ENCODE assay signal across 9 cellular contexts in the genomic region with DNA sequence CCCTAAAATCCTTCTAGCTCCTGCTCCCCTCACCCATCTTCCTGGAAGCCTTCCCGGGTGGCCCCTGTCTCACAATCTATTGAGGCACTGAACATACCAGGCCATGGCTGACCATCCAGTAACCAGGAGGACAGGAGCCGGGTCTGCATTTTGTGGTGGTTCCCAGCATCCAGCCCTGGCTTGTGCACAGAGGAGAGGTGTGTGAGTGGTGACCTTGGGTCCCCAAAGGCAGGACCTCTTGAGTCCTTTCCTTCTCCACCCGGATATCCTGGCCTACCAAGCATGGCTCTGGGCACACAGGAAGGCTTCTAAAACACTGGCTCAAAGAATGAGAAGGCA. TPM values are rescaled to one million over a fixed set of nuclear protein-coding genes. Genes with fewer than 3 reads are reported as not detected.
DNase-seq lines count a peak whose midpoint lies in the region; ATAC-seq and TF ChIP-seq lines count a peak whose summit lies in the region.
"Had no signal": no experiment of that assay in that cellular context is flagged by ENCODE, and none has a peak within 500 bp of the region (broad histone marks: within the 10 kb centered on the region; RNA-seq: fewer than 3 reads in every experiment).

No MANE protein-coding gene starts in this region.

- H3K27me3 ChIP-seq in CD8-positive, alpha-beta memory T cell (ENCODE audit: insufficient read depth, low read length, poor library complexity, severe bottlenecking) = no peaks in the 10 kb centered on the region
- H3K27me3 ChIP-seq in sigmoid colon = no peaks in the 10 kb centered on the region

- peaks cover 92 to 96% (median 93%) of the 10 kb centered on the region in 3 donors for H3K4me1 Mint-ChIP-seq in CD8-positive, alpha-beta memory T cell
- H3K4me1 Mint-ChIP-seq in effector memory CD8-positive, alpha-beta T cell (ENCODE audit: low read depth in 2 of 2) = peaks cover 77 to 82% of the 10 kb centered on the region in 2 donors

- H3K4me3 ChIP-seq in CD8-positive, alpha-beta memory T cell (ENCODE audit: low read length) = peak overlapping the region; percentile 80
- H3K4me3 ChIP-seq in OCI-LY7 (ENCODE audit: low read depth, low read length, poor library complexity, severe bottlenecking) (peak overlapping the region; percentile 97), sigmoid colon (no peak overlapping the region)

- peak overlapping the region; percentile 85 to 97 (median 91) for H3K4me3 Mint-ChIP-seq in CD8-positive, alpha-beta memory T cell
- peak overlapping the region; percentile 80 to 82 for H3K4me3 Mint-ChIP-seq in effector memory CD8-positive, alpha-beta T cell

- TF ChIP-seq CTCF in OCI-LY7 (conservative IDR thresholded peaks at IDR 0.05; ENCODE audit: low read length) = no peak
- no peak for TF ChIP-seq CTCF in sigmoid colon (IDR thresholded peaks at IDR 0.05)

- ATAC-seq in effector memory CD8-positive, alpha-beta T cell (replicated peaks) = no peak
- ATAC-seq in HG02885 (IDR thresholded peaks at IDR 0.05; ENCODE audit: poor library complexity, unreplicated experiment) = no peak
- no peak for ATAC-seq in HG02571 (IDR thresholded peaks at IDR 0.05; ENCODE audit: unreplicated experiment)
- ATAC-seq in HG03469 (IDR thresholded peaks at IDR 0.05; ENCODE audit: unreplicated experiment) = no peak

- peaks cover 97% of the 10 kb centered on the region for H3K4me1 ChIP-seq in CD8-positive, alpha-beta memory T cell (ENCODE audit: insufficient read depth, low read length)
- H3K4me1 ChIP-seq in OCI-LY7 (ENCODE audit: insufficient read depth, low read length, poor library complexity, severe bottlenecking) (peaks cover 97% of the 10 kb centered on the region), sigmoid colon (peaks cover 0 to 77% (median 68%) of the 10 kb centered on the region in 4 donors)

- H3K9me3 Mint-ChIP-seq in CD8-positive, alpha-beta memory T cell = no peaks in the 10 kb centered on the region
- no peaks in the 10 kb centered on the region for H3K9me3 Mint-ChIP-seq in effector memory CD8-positive, alpha-beta T cell

- peak overlapping the region; percentile 92 to 99 (median 98) for H3K27ac Mint-ChIP-seq in CD8-positive, alpha-beta memory T cell
- peak overlapping the region; percentile 82 to 90 for H3K27ac Mint-ChIP-seq in effector memory CD8-positive, alpha-beta T cell

- peak overlapping the region; percentile 12 for H3K27ac ChIP-seq in CD8-positive, alpha-beta memory T cell (ENCODE audit: low read depth, low read length)
- peak overlapping the region; percentile 99 for H3K27ac ChIP-seq in OCI-LY7 (ENCODE audit: low read depth, low read length, poor library complexity, severe bottlenecking)
- peak overlapping the region; percentile 43 to 72 (median 63) for H3K27ac ChIP-seq in sigmoid colon

- H4K20me1 ChIP-seq in OCI-LY7 (ENCODE audit: insufficient read depth, low read length) = peaks cover 34% of the 10 kb centered on the region; the same call in 1 of the 2 replicates

- peaks cover 92% of the 10 kb centered on the region for H3K79me2 ChIP-seq in OCI-LY7 (ENCODE audit: insufficient read depth, low read depth, low read length)

- no peak for DNase-seq in CD8-positive, alpha-beta memory T cell
- no peak for DNase-seq in OCI-LY7 (ENCODE audit: low spot score)
- no peak for DNase-seq in effector memory CD8-positive, alpha-beta T cell
- peak; percentile 61 for DNase-seq in sigmoid colon
- no peak for DNase-seq in COLO829 (ENCODE audit: low spot score)
- DNase-seq: activated gamma-delta T cell treated with Interleukin-2 at 50 U/mL for 16 hours had no signal

- no peaks in the 10 kb centered on the region for H3K9me3 ChIP-seq in CD8-positive, alpha-beta memory T cell (ENCODE audit: low read length)
- H3K9me3 ChIP-seq in OCI-LY7 (ENCODE audit: low read length) (no peaks in the 10 kb centered on the region), sigmoid colon (no peaks in the 10 kb centered on the region)

- H2AFZ ChIP-seq in OCI-LY7 (ENCODE audit: low read length) = no peak overlapping the region

- no peak for TF ChIP-seq EP300 in sigmoid colon (IDR thresholded peaks at IDR 0.05)

- peak overlapping the region; percentile 92 for H3K4me2 ChIP-seq in OCI-LY7 (ENCODE audit: low read length)

- intact Hi-C loops in OCI-LY7 (cut with micrococcal nuclease; ENCODE audit: unreplicated experiment) = loop anchor here (1.0 to 5.0 kb wide), 3 partner anchors 8 to 663 kb away; a partner anchor contains a TSS
- intact Hi-C loops in sigmoid colon (cut with DNase I) = no loop called here

- H3K36me3 Mint-ChIP-seq in CD8-positive, alpha-beta memory T cell = peaks cover 0 to 25% (median 10%) of the 10 kb centered on the region in 3 donors
- H3K36me3 Mint-ChIP-seq in effector memory CD8-positive, alpha-beta T cell (ENCODE audit: insufficient read depth) = peaks cover 82% of the 10 kb centered on the region

- 9 to 11% methylated on average over 3 of the region's 3 CpGs for WGBS in sigmoid colon, 2 donors

- peaks cover 11% of the 10 kb centered on the region for H3K36me3 ChIP-seq in CD8-positive, alpha-beta memory T cell (ENCODE audit: insufficient read depth, low read length)
- peaks cover 81% of the 10 kb centered on the region for H3K36me3 ChIP-seq in OCI-LY7 (ENCODE audit: insufficient read depth, low read length)
- no peaks in the 10 kb centered on the region for H3K36me3 ChIP-seq in sigmoid colon

- CTCF ChIA-PET in CD8-positive, alpha-beta memory T cell (lab: Charles Lee) = interaction anchor here (1.0 to 15.8 kb wide), 6 partner anchors 9 to 158 kb away, joined by 3 to 1086 read pairs (median 6); a partner anchor contains a TSS
- CTCF ChIA-PET in OCI-LY7 (lab: Charles Lee; ENCODE audit: unreplicated experiment) = interaction anchor here (0.5 to 0.9 kb wide), 2 partner anchors 11 to 15 kb away, joined by 3 read pairs; no protein-coding TSS in a partner anchor

- peaks cover 0 to 5% of the 10 kb centered on the region in 2 donors for H3K27me3 Mint-ChIP-seq in CD8-positive, alpha-beta memory T cell
- H3K27me3 Mint-ChIP-seq in effector memory CD8-positive, alpha-beta T cell = no peaks in the 10 kb centered on the region

- POLR2A ChIA-PET in CD8-positive, alpha-beta memory T cell (lab: Charles Lee) = interaction anchor here (1.0 to 5.9 kb wide), 3 partner anchors 8 to 19 kb away, joined by 6 to 89 read pairs (median 8); a partner anchor contains a TSS
- POLR2A ChIA-PET in OCI-LY7 (lab: Charles Lee) = interaction anchor here (1.0 to 11.8 kb wide), 2 partner anchors 8 to 13 kb away, joined by 3 to 221 read pairs; a partner anchor contains a TSS

- H3K9me2 ChIP-seq in OCI-LY7 (ENCODE audit: insufficient read depth, low read length) = no peaks in the 10 kb centered on the region

- BruUV-seq in OCI-LY7 (replicated peaks; lab: Mats Ljungman, UMichigan) = no TSS peak

- TF ChIP-seq POLR2A in sigmoid colon (IDR thresholded peaks at IDR 0.05) = no peak

RNA-seq across cellular contexts. Expression of a gene that starts 7.8 kb away (rescaled TPM):
- 100 to 1,000 TPM; 288 to 294 TPM for total RNA-seq in CD8-positive, alpha-beta memory T cell
- 154 TPM for polyA plus RNA-seq in CD8-positive, alpha-beta memory T cell
- total RNA-seq in OCI-LY7 (2014; rRNA removed; shearing (Covaris generic)) = 106 and 112 TPM in 2 replicates
- total RNA-seq in OCI-LY7 (2022) = 318 and 355 TPM in 2 replicates
- total RNA-seq in sigmoid colon = 10 to 100 TPM in 3 of 4 donors, 1 to 10 TPM in 1; 9.7 to 22.4 (median 14.2) TPM
- 100 to 1,000 TPM in 1 of 3 donors, 10 to 100 TPM in 2; 40.8 to 125 (median 55.0) TPM for polyA plus RNA-seq in sigmoid colon

RNA-seq across cellular contexts. Expression of a gene that starts 22.9 kb away (rescaled TPM):
- under 1 TPM in 1 of 2 experiments, not detected in 1; 0.27 TPM for total RNA-seq in CD8-positive, alpha-beta memory T cell
- polyA plus RNA-seq in CD8-positive, alpha-beta memory T cell = not detected
- 0.09 TPM in 1 of 2 replicates, not detected in the other for total RNA-seq in OCI-LY7 (2014; rRNA removed; shearing (Covaris generic))
- total RNA-seq in OCI-LY7 (2022) (0.37 and 0.38 TPM in 2 replicates), sigmoid colon (1 to 10 TPM in 1 of 4 donors, not detected in 3; 1.8 TPM)
- under 1 TPM in 1 of 3 donors, not detected in 2; 0.64 TPM for polyA plus RNA-seq in sigmoid colon

RNA-seq across cellular contexts. Expression of a gene that starts 36.7 kb away (rescaled TPM):
- not detected for total RNA-seq in CD8-positive, alpha-beta memory T cell
- not detected for polyA plus RNA-seq in CD8-positive, alpha-beta memory T cell
- total RNA-seq in OCI-LY7 (2014; rRNA removed; shearing (Covaris generic)) = 0.35 and 0.57 TPM in 2 replicates
- total RNA-seq in OCI-LY7 (2022) (1.5 and 2.1 TPM in 2 replicates), sigmoid colon (under 1 TPM in 1 of 4 donors, not detected in 3; 0.41 TPM)
- polyA plus RNA-seq in sigmoid colon = under 1 TPM in 1 of 3 donors, not detected in 2; 0.28 TPM

RNA-seq across cellular contexts. Expression of a gene that starts 41.1 kb away (rescaled TPM):
- total RNA-seq in CD8-positive, alpha-beta memory T cell = not detected
- not detected for polyA plus RNA-seq in CD8-positive, alpha-beta memory T cell
- not detected in 2 replicates for total RNA-seq in OCI-LY7 (2014; rRNA removed; shearing (Covaris generic))
- total RNA-seq in OCI-LY7 (2022) (not detected in 2 replicates), sigmoid colon (not detected)
- not detected for polyA plus RNA-seq in sigmoid colon

RNA-seq across cellular contexts. Expression of a gene that starts 53.2 kb away (rescaled TPM):
- total RNA-seq in CD8-positive, alpha-beta memory T cell = 10 to 100 TPM; 53.9 to 60.1 TPM
- polyA plus RNA-seq in CD8-positive, alpha-beta memory T cell = 43.1 TPM
- total RNA-seq in OCI-LY7 (2014; rRNA removed; shearing (Covaris generic)) = 22.2 and 31.7 TPM in 2 replicates
- 30.2 and 46.4 TPM in 2 replicates for total RNA-seq in OCI-LY7 (2022)
- 10 to 100 TPM; 21.1 to 46.8 (median 30.6) TPM for total RNA-seq in sigmoid colon
- polyA plus RNA-seq in sigmoid colon = 10 to 100 TPM; 46.9 to 48.6 (median 48.4) TPM

Comparison
In these comparisons a context has a peak if more than half of its experiments do, and no peak if none do; other contexts are left out.
1. H3K27ac ChIP-seq: peak in every context shown above with its lines; median percentile 99 in OCI-LY7; 63 in sigmoid colon; 12 in CD8-positive, alpha-beta memory T cell.
2. H3K4me3 ChIP-seq: peak in CD8-positive, alpha-beta memory T cell (single experiment) and OCI-LY7 (single experiment); none in sigmoid colon (0 of 4).
3. RNA of a gene that starts 7.8 kb away (total RNA-seq): 106 to 355 TPM in OCI-LY7 and 288 to 294 TPM in CD8-positive, alpha-beta memory T cell; 9.7 to 22.4 TPM in sigmoid colon; every median in the first group is over 4 times any median in the second.